Comparison of ENCODE assay signal across 1 cellular context in the genomic region with DNA sequence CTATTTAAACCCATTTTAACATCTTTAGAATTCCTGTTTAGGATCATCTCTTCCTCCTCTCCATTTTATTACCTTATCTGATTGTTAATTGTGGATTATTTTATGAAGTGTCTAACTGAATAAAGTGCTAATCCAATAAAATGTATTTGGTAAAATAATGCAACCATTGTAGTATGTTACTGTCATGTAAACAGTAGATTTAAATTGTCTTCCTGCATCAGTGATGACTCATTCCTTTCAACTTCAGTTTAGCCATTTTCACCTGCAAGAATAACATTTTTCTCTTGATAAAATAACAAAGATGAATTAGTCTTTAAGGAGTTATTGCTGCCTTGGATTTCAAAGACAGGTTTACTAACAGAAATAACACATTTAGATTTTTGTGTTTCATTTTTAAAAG.
TF ChIP-seq lines count a peak whose summit lies in the region.

No MANE protein-coding gene starts in this region.

TF ChIP-seq in H1, 55 proteins besides CTCF, POLR2A, EP300 and RAD21:
- TF ChIP-seq JUND (IDR thresholded peaks at IDR 0.05; ENCODE audit: low read length) = peak; percentile 72
- TF ChIP-seq, protein P1, sequence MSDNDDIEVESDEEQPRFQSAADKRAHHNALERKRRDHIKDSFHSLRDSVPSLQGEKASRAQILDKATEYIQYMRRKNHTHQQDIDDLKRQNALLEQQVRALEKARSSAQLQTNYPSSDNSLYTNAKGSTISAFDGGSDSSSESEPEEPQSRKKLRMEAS (IDR thresholded peaks at IDR 0.05) = no peak
TF ChIP-seq in H1: peak in this region for 1.
